In the genomic region with DNA sequence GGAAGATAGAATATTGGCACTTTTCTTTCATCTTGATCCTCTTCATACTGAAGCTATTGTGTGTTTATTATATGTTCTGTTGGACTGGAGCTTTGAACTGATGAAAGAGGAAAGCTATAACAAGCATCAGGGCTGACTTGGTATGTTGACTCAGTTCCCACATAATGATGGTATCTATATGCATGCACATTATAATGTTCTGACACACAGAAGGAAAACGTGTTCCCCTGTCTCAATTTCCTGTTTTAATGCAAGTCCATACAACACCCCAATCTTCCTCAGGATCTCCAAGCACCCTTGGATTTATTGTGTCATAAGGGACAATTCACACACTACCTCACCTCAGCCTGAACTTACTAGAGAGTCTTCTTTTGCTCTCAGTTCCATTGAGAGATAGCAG, we compare ENCODE assay signal across 1 cellular context.
TF ChIP-seq lines count a peak whose summit lies in the region.

No MANE protein-coding gene starts in this region.

TF ChIP-seq in K562, 482 proteins besides CTCF, POLR2A, EP300 and RAD21 (continued from another document):
- TF ChIP-seq ZNF121 (CRISPR knock-in tag; conservative IDR thresholded peaks at IDR 0.05), result no peak
- TF ChIP-seq HNRNPUL1 (IDR thresholded peaks at IDR 0.05; ENCODE audit: low read length), result no peak
- peak; percentile 30; the same call in 1 of the 2 replicates for TF ChIP-seq SMARCE1 (IDR thresholded peaks at IDR 0.05)
TF ChIP-seq in K562: peak in this region for 8.
